ENCODE assay signal across 36 cellular contexts in the genomic region with DNA sequence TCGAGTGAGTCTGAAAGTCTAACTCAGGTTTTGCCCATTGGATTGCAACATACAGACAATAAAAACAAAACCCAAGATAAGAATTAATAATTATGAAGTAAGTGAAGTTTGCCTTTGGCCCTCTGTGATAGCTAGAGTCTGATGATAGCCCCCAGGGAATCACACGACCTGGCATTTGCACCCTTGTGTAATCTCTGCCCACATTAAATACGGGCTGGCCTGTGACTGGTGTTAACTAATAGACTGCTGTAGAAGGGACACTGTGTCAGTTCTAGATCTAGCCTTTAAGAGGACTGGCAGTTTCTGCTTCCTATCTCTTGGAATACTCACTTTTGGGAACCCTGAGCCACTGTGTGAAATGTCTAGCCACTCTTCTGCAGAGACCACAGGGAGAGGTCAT. TPM values are rescaled to one million over a fixed set of nuclear protein-coding genes. Genes with fewer than 3 reads are reported as not detected.
"Had no signal": no experiment of that assay in that cellular context is flagged by ENCODE, and none has a peak within 500 bp of the region (broad histone marks: within the 10 kb centered on the region; RNA-seq: fewer than 3 reads in every experiment).

No MANE protein-coding gene starts in this region.

- H3K27me3 ChIP-seq: ascending aorta, cardiac muscle cell had no signal

- ATAC-seq: activated CD8-positive, alpha-beta T cell treated with anti-CD3 and anti-CD28 coated beads for 36 hours; activated naive CD4-positive, alpha-beta T cell treated with anti-CD3 and anti-CD28 coated beads, Interleukin-2, amount 50 U/mL, for 72 hours; activated T-cell treated with anti-CD3 and anti-CD28 coated beads, Interleukin-2, amount 50 U/mL, for 4 hours; activated T-cell treated with anti-CD3 and anti-CD28 coated beads, Interleukin-2, amount 50 U/mL, for 72 hours; activated T-helper 17 cell treated with anti-CD3 and anti-CD28 coated beads, Interleukin-2, amount 50 U/mL, for 72 hours had no signal

- H3K36me3 ChIP-seq: ascending aorta, cardiac muscle cell had no signal

- H3K9me3 ChIP-seq: ascending aorta had no signal

- H3K27ac ChIP-seq: ascending aorta, cardiac muscle cell, VCaP had no signal

- H3K4me1 ChIP-seq: ascending aorta had no signal

- DNase-seq: activated B cell treated with CpG ODN at 0.5 μM for 24 hours; activated CD4-positive, alpha-beta memory T cell treated with anti-CD3 and anti-CD28 coated beads for 36 hours; activated CD4-positive, alpha-beta T cell treated with anti-CD3 and anti-CD28 coated beads for 4 hours; activated CD4-positive, alpha-beta T cell treated with anti-CD3 and anti-CD28 coated beads, Interleukin-2, amount 10 ng/mL, durations not matched to agents 24 days and 14 days; activated CD4-positive, alpha-beta T cell treated with anti-CD3 and anti-CD28 coated beads, Interleukin-2, amount 50 U/mL, for 1 hour; activated CD4-positive, alpha-beta T cell treated with anti-CD3 and anti-CD28 coated beads, Interleukin-2, amount 50 U/mL, for 4 hours; activated CD4-positive, CD25-positive, alpha-beta regulatory T cell treated with anti-CD3 and anti-CD28 coated beads, Interleukin-2, amount 50 U/mL, for 72 hours; activated CD8-positive, alpha-beta memory T cell treated with anti-CD3 and anti-CD28 coated beads, Interleukin-2, amount 50 U/mL, for 4 hours; activated CD8-positive, alpha-beta T cell treated with anti-CD3 and anti-CD28 coated beads for 36 hours; activated effector memory CD4-positive, alpha-beta T cell treated with anti-CD3 and anti-CD28 coated beads, Interleukin-2, amount 50 U/mL, for 16 hours; activated gamma-delta T cell treated with Interleukin-2 at 50 U/mL for 16 hours; activated naive CD4-positive, alpha-beta T cell; activated naive CD4-positive, alpha-beta T cell treated with anti-CD3 and anti-CD28 coated beads for 36 hours; activated naive CD4-positive, alpha-beta T cell treated with anti-CD3 and anti-CD28 coated beads, Interleukin-2, amount 50 U/mL, for 16 hours; activated naive CD8-positive, alpha-beta T cell treated with anti-CD3 and anti-CD28 coated beads for 36 hours; activated T-cell treated with anti-CD3 and anti-CD28 coated beads for 4 hours; activated T-cell treated with anti-CD3 and anti-CD28 coated beads, Interleukin-2, amount 50 U/mL, for 1 hour; activated T-cell treated with anti-CD3 and anti-CD28 coated beads, Interleukin-2, amount 50 U/mL, for 4 hours; activated T-cell treated with anti-CD3 and anti-CD28 coated beads, Interleukin-2, amount 50 U/mL, for 72 hours; amygdala; anterior cingulate cortex; caudate nucleus; cerebellar nuclear complex; T-helper 1 cell; T-helper 2 cell; T-helper 9 cell had no signal

- H3K4me3 ChIP-seq: ascending aorta, cardiac muscle cell had no signal

RNA-seq across cellular contexts. Expression of a gene that starts 8.0 kb away (rescaled TPM):
- total RNA-seq: activated B cell treated with CpG ODN at 0.5 μM for 24 hours; activated CD4-positive, alpha-beta memory T cell treated with anti-CD3 and anti-CD28 coated beads for 36 hours; activated CD4-positive, alpha-beta T cell treated with anti-CD3 and anti-CD28 coated beads, Interleukin-2, amount 10 ng/mL, durations not matched to agents 24 days and 14 days; activated CD8-positive, alpha-beta memory T cell treated with anti-CD3 and anti-CD28 coated beads for 36 hours; activated CD8-positive, alpha-beta T cell treated with anti-CD3 and anti-CD28 coated beads for 36 hours; activated naive CD4-positive, alpha-beta T cell treated with anti-CD3 and anti-CD28 coated beads for 36 hours; activated naive CD4-positive, alpha-beta T cell treated with anti-CD3 and anti-CD28 coated beads, Interleukin-2, amount 50 U/mL, for 72 hours; activated naive CD8-positive, alpha-beta T cell treated with anti-CD3 and anti-CD28 coated beads for 36 hours; activated T-cell treated with anti-CD3 and anti-CD28 coated beads, Interleukin-2, amount 50 U/mL, for 4 hours; activated T-cell treated with anti-CD3 and anti-CD28 coated beads, Interleukin-2, amount 50 U/mL, for 72 hours; activated T-helper 1 cell treated with anti-CD3 and anti-CD28 coated beads, Interleukin-12 subunit alpha, Interleukin-12 subunit beta, Interleukin-2, Interleukin-4 antibody, amounts not matched to agents 30 ng/mL and 10 ng/mL and 1 ng/mL, durations not matched to agents 14 hours and 24 hours and 36 hours; activated T-helper 17 cell treated with anti-CD3 and anti-CD28 coated beads, Interleukin-2, amount 50 U/mL, for 72 hours; ascending aorta; bronchial epithelial cell; cardiac muscle cell; chondrocyte had no signal
- polyA plus RNA-seq: adipose tissue, cardiac muscle cell had no signal
